15 cellular contexts compared by ENCODE assay signal in the genomic region with DNA sequence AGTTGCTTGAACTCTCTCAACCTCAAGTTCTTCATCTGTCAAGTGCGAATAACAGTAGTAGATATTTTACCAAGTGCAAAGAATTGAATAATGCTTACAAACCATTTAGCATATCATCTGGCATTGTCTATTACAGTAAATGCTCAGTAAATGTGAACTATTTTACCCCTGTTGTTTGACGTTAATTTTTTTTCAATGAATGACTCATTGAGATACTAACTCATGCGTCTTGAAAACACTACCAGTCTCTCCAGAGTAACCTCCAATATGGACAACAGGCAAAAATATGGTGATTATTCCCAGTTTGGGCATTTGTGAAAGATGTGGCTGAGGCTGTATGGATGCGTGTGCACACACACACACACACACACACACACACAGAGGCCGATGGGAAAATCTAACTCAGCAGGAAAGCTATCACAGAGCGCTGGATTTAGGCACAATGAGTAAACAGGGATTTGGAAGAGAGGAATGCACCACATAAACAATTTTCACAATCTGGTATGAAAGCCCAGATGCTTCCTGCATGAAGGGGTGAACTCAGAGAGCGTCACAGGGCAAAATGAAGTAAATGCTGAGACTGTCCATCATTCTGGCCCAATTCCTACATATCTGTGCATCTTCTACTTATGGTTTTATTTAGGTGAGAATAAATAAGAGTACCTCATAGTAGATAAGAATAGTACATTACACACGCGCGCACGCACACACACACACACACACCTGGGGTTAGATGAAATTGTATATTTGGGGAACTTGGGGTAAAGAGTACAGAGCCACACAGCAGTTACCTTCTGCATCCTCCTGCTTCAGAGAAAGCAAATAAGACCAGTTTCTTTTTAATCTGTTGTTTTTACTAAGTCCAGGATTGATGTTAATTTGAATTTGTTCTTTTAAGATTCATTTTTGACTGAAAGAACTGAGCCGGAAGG.
DNase-seq lines count a peak whose midpoint lies in the region; ATAC-seq and TF ChIP-seq lines count a peak whose summit lies in the region.
"Had no signal": no experiment of that assay in that cellular context is flagged by ENCODE, and none has a peak within 500 bp of the region (broad histone marks: within the 10 kb centered on the region; RNA-seq: fewer than 3 reads in every experiment).

No MANE protein-coding gene starts in this region.

- peak; percentile 47 to 64 for ATAC-seq in stimulated activated naive B cell treated with anti-CD40 and anti-IgM and Interleukin-4, amounts not matched to agents 10 μg/mL and 1 μg/mL and 100 μg/mL, for 72 hours (replicated peaks)
- ATAC-seq in GM19452 (IDR thresholded peaks at IDR 0.05; ENCODE audit: unreplicated experiment): no peak
- ATAC-seq: naive thymus-derived CD8-positive, alpha-beta T cell had no signal

- CTCF ChIA-PET in activated naive CD4-positive, alpha-beta T cell treated with anti-CD3 and anti-CD28 coated beads for 36 hours (lab: Charles Lee): interaction anchor here (0.6 to 3.1 kb wide), 3 partner anchors 149 to 421 kb away, joined by 3 to 22 read pairs (median 3); no protein-coding TSS in a partner anchor

- intact Hi-C loops in activated naive CD4-positive, alpha-beta T cell treated with anti-CD3 and anti-CD28 coated beads for 36 hours (cut with micrococcal nuclease): no loop called here

- no peak overlapping the region for H3K4me3 Mint-ChIP-seq in stimulated activated naive B cell treated with anti-CD40 and anti-IgM and Interleukin-4, amounts not matched to agents 10 μg/mL and 1 μg/mL and 100 μg/mL, for 72 hours
- H3K4me3 Mint-ChIP-seq in activated naive CD4-positive, alpha-beta T cell treated with anti-CD3 and anti-CD28 coated beads for 36 hours: no peak overlapping the region
- H3K4me3 Mint-ChIP-seq: activated CD4-positive, alpha-beta memory T cell treated with anti-CD3 and anti-CD28 coated beads, Interleukin-2, amount 10 ng/mL, durations not matched to agents 7 days and 5 days; naive thymus-derived CD8-positive, alpha-beta T cell had no signal

- H3K4me1 Mint-ChIP-seq in stimulated activated naive B cell treated with anti-CD40 and anti-IgM and Interleukin-4, amounts not matched to agents 10 μg/mL and 1 μg/mL and 100 μg/mL, for 72 hours: peaks cover 14 to 23% of the 10 kb centered on the region in 2 donors
- peaks cover 11% of the 10 kb centered on the region for H3K4me1 Mint-ChIP-seq in activated naive CD4-positive, alpha-beta T cell treated with anti-CD3 and anti-CD28 coated beads for 36 hours (ENCODE audit: low read depth)

- no peaks in the 10 kb centered on the region for H3K36me3 Mint-ChIP-seq in stimulated activated naive B cell treated with anti-CD40 and anti-IgM and Interleukin-4, amounts not matched to agents 10 μg/mL and 1 μg/mL and 100 μg/mL, for 72 hours
- H3K36me3 Mint-ChIP-seq in activated naive CD4-positive, alpha-beta T cell treated with anti-CD3 and anti-CD28 coated beads for 36 hours (ENCODE audit: low read depth): no peaks in the 10 kb centered on the region
- H3K36me3 Mint-ChIP-seq: naive thymus-derived CD8-positive, alpha-beta T cell had no signal

- no peaks in the 10 kb centered on the region for H3K9me3 Mint-ChIP-seq in stimulated activated naive B cell treated with anti-CD40 and anti-IgM and Interleukin-4, amounts not matched to agents 10 μg/mL and 1 μg/mL and 100 μg/mL, for 72 hours
- H3K9me3 Mint-ChIP-seq in activated naive CD4-positive, alpha-beta T cell treated with anti-CD3 and anti-CD28 coated beads for 36 hours: no peaks in the 10 kb centered on the region
- H3K9me3 Mint-ChIP-seq: activated CD4-positive, alpha-beta memory T cell treated with anti-CD3 and anti-CD28 coated beads, Interleukin-2, amount 10 ng/mL, durations not matched to agents 7 days and 5 days; naive thymus-derived CD8-positive, alpha-beta T cell had no signal

- H3K27ac Mint-ChIP-seq in stimulated activated naive B cell treated with anti-CD40 and anti-IgM and Interleukin-4, amounts not matched to agents 10 μg/mL and 1 μg/mL and 100 μg/mL, for 72 hours: no peak overlapping the region
- no peak overlapping the region for H3K27ac Mint-ChIP-seq in activated naive CD4-positive, alpha-beta T cell treated with anti-CD3 and anti-CD28 coated beads for 36 hours
- H3K27ac Mint-ChIP-seq: activated CD4-positive, alpha-beta memory T cell treated with anti-CD3 and anti-CD28 coated beads, Interleukin-2, amount 10 ng/mL, durations not matched to agents 7 days and 5 days had no signal

- DNase-seq in HFF-Myc (ENCODE audit: extremely low read depth, low read depth) (peak; percentile 55), brain microvascular endothelial cell (peak; percentile 62), iris pigment epithelial cell (ENCODE audit: low read depth) (peak; percentile 91), amygdala (lab: John Stamatoyannopoulos, UW) (no peak)
- no peak for DNase-seq in stimulated activated naive B cell treated with anti-CD40 and anti-IgM and Interleukin-4, amounts not matched to agents 10 μg/mL and 1 μg/mL and 100 μg/mL, for 72 hours
- no peak for DNase-seq in activated naive CD4-positive, alpha-beta T cell treated with anti-CD3 and anti-CD28 coated beads for 36 hours
- DNase-seq: activated CD4-positive, alpha-beta memory T cell treated with anti-CD3 and anti-CD28 coated beads, Interleukin-2, amount 10 ng/mL, durations not matched to agents 7 days and 5 days; activated naive CD4-positive, alpha-beta T cell; COR-L47; foreskin melanocyte; Karpas-422; naive thymus-derived CD8-positive, alpha-beta T cell; NCI-H187; stomach had no signal

- in situ Hi-C loops in brain microvascular endothelial cell (cut with HindIII; ENCODE audit: low pct_ligation_motif_present, low sequenced_read_pairs): no loop called here

- no peaks in the 10 kb centered on the region for H3K36me3 ChIP-seq in brain microvascular endothelial cell (replicated peaks)
- H3K36me3 ChIP-seq: stomach had no signal

- H3K4me3 ChIP-seq in HFF-Myc (replicated peaks; ENCODE audit: low read depth, low read length) (no peak overlapping the region), brain microvascular endothelial cell (ENCODE audit: low read depth, low read length) (no peak overlapping the region)
- H3K4me3 ChIP-seq: stomach had no signal

- H3K27me3 ChIP-seq in brain microvascular endothelial cell (replicated peaks): no peaks in the 10 kb centered on the region
- H3K27me3 ChIP-seq: stomach had no signal

- TF ChIP-seq CTCF in HFF-Myc (IDR thresholded peaks at IDR 0.05; ENCODE audit: low read depth, low read length, missing control alignments) (no peak), brain microvascular endothelial cell (IDR thresholded peaks at IDR 0.05; ENCODE audit: low read depth, low read length, missing control alignments) (no peak)

- H3K27me3 Mint-ChIP-seq in stimulated activated naive B cell treated with anti-CD40 and anti-IgM and Interleukin-4, amounts not matched to agents 10 μg/mL and 1 μg/mL and 100 μg/mL, for 72 hours: no peaks in the 10 kb centered on the region
- H3K27me3 Mint-ChIP-seq in activated naive CD4-positive, alpha-beta T cell treated with anti-CD3 and anti-CD28 coated beads for 36 hours (ENCODE audit: low read depth): no peaks in the 10 kb centered on the region
- H3K27me3 Mint-ChIP-seq: activated CD4-positive, alpha-beta memory T cell treated with anti-CD3 and anti-CD28 coated beads, Interleukin-2, amount 10 ng/mL, durations not matched to agents 7 days and 5 days; naive thymus-derived CD8-positive, alpha-beta T cell had no signal

- peak overlapping the region; percentile 33 for H3K27ac ChIP-seq in brain microvascular endothelial cell

Comparison
In these comparisons a context has a peak if more than half of its experiments do, and no peak if none do; other contexts are left out.
1. DNase-seq: peak in HFF-Myc (single experiment), brain microvascular endothelial cell (single experiment) and iris pigment epithelial cell (single experiment); none in stimulated activated naive B cell treated with anti-CD40 and anti-IgM and Interleukin-4, amounts not matched to agents 10 μg/mL and 1 μg/mL and 100 μg/mL, for 72 hours (single experiment), amygdala (0 of 56) and activated naive CD4-positive, alpha-beta T cell treated with anti-CD3 and anti-CD28 coated beads for 36 hours (single experiment).